In genomic region chr9:12846035-12846434, GRCh38 we compare ENCODE assay signal across 26 cellular contexts.
DNase-seq lines count a peak whose midpoint lies in the region; ATAC-seq, FAIRE-seq and TF ChIP-seq lines count a peak whose summit lies in the region.
"Had no signal": no experiment of that assay in that cellular context is flagged by ENCODE, and none has a peak within 500 bp of the region (broad histone marks: within the 10 kb centered on the region; RNA-seq: fewer than 3 reads in every experiment).

No MANE protein-coding gene starts in this region.

- no peak for TF ChIP-seq EP300 in A549 (IDR thresholded peaks at IDR 0.05)

- DNase-seq in A549 (ENCODE audit: low read depth in 1 of 2, low spot score in 1 of 2) (no peak), AG08395 (ENCODE audit: low spot score) (peak; percentile 61), GM04504 (ENCODE audit: low read depth) (peak; percentile 65), fibroblast of mammary gland (ENCODE audit: low read depth) (peak; percentile 66), NCI-H1930 (lab: John Stamatoyannopoulos, UW) (no peak), thyroid gland (no peak)
- DNase-seq: ACHN; CD8-positive, alpha-beta memory T cell; DMS153; GOT3; HFFc6; NCI-H1048; NCI-H1417 treated with DMSO at 0.1 percent for 48 hours; NCI-H2029; NCI-H2227 treated with DMSO at 0.1 percent for 48 hours; NCI-H524; NCI-H774; PC-9; SJCRH30; T-helper 2 cell had no signal

- WGBS in A549 (ENCODE audit: missing lambda C conversion rate), result 93% methylated on average over 5 of the region's 5 CpGs
- 78 to 88% methylated on average over 5 of the region's 5 CpGs for WGBS in thyroid gland, 2 donors

- TF ChIP-seq CTCF in A549 (IDR thresholded peaks at IDR 0.05), result no peak
- TF ChIP-seq CTCF in fibroblast of mammary gland (conservative IDR thresholded peaks at IDR 0.05; ENCODE audit: control insufficient read depth, insufficient read depth, low read depth, low read length), result no peak
- TF ChIP-seq CTCF in thyroid gland (IDR thresholded peaks at IDR 0.05), result no peak

- no peaks in the 10 kb centered on the region for H3K27me3 ChIP-seq in thyroid gland
- H3K27me3 ChIP-seq: SJCRH30 had no signal

- intact Hi-C loops in thyroid gland (cut with DNase I), result no loop called here

- no peak overlapping the region for H3K4me2 ChIP-seq in A549
- H3K4me2 ChIP-seq: KMS-11, PC-9 had no signal

- CTCF ChIA-PET in A549 (lab: Yijun Ruan, JAX), result no interaction called here

- H3K9me3 ChIP-seq in A549 (peaks cover 4% of the 10 kb centered on the region; the same call in 1 of the 3 replicates), thyroid gland (no peaks in the 10 kb centered on the region)
- H3K9me3 ChIP-seq: HAP-1, SJCRH30 had no signal

- H3K4me1 ChIP-seq in A549, result peaks cover 8% of the 10 kb centered on the region; the same call in 1 of the 3 replicates
- H3K4me1 ChIP-seq in thyroid gland, result no peaks in the 10 kb centered on the region
- H3K4me1 ChIP-seq: HAP-1, SJCRH30 had no signal

- ATAC-seq in A549 (no peak), HG02884 (IDR thresholded peaks at IDR 0.05; ENCODE audit: unreplicated experiment) (no peak)
- ATAC-seq: GM12878, Right ventricle myocardium inferior had no signal

- POLR2A ChIA-PET in A549 (lab: Yijun Ruan, JAX), result no interaction called here

- peak; percentile 51 for FAIRE-seq in A549 (lab: Jason Lieb, UNC)
- FAIRE-seq: GM12878 had no signal

- TF ChIP-seq RAD21 in A549 (conservative IDR thresholded peaks at IDR 0.05 in 1 of 2, IDR thresholded peaks at IDR 0.05 in 1 of 2), result no peak

- TF ChIP-seq POLR2A in A549 (IDR thresholded peaks at IDR 0.05; ENCODE audit: low read length) (no peak), thyroid gland (IDR thresholded peaks at IDR 0.05) (no peak)

- H3K27ac ChIP-seq in A549, result no peak overlapping the region
- no peak overlapping the region for H3K27ac ChIP-seq in thyroid gland
- H3K27ac ChIP-seq: C4-2B, KMS-11, PC-9, SJCRH30 had no signal

- H3K4me3 ChIP-seq in A549 (no peak overlapping the region), fibroblast of mammary gland (ENCODE audit: control insufficient read depth, low read depth, low read length) (no peak overlapping the region), thyroid gland (replicated peaks in 1 of 3) (no peak overlapping the region)
- H3K4me3 ChIP-seq: GM12878, HAP-1, PC-9, SJCRH30 had no signal

- no peaks in the 10 kb centered on the region for H3K36me3 ChIP-seq in thyroid gland
- H3K36me3 ChIP-seq: HAP-1, SJCRH30 had no signal

TF ChIP-seq in A549, 52 proteins besides CTCF, POLR2A, EP300 and RAD21:
- TF ChIP-seq ATOH8 (CRISPR knock-in tag; IDR thresholded peaks at IDR 0.05; ENCODE audit: low read depth), result no peak
- TF ChIP-seq, protein P1, sequence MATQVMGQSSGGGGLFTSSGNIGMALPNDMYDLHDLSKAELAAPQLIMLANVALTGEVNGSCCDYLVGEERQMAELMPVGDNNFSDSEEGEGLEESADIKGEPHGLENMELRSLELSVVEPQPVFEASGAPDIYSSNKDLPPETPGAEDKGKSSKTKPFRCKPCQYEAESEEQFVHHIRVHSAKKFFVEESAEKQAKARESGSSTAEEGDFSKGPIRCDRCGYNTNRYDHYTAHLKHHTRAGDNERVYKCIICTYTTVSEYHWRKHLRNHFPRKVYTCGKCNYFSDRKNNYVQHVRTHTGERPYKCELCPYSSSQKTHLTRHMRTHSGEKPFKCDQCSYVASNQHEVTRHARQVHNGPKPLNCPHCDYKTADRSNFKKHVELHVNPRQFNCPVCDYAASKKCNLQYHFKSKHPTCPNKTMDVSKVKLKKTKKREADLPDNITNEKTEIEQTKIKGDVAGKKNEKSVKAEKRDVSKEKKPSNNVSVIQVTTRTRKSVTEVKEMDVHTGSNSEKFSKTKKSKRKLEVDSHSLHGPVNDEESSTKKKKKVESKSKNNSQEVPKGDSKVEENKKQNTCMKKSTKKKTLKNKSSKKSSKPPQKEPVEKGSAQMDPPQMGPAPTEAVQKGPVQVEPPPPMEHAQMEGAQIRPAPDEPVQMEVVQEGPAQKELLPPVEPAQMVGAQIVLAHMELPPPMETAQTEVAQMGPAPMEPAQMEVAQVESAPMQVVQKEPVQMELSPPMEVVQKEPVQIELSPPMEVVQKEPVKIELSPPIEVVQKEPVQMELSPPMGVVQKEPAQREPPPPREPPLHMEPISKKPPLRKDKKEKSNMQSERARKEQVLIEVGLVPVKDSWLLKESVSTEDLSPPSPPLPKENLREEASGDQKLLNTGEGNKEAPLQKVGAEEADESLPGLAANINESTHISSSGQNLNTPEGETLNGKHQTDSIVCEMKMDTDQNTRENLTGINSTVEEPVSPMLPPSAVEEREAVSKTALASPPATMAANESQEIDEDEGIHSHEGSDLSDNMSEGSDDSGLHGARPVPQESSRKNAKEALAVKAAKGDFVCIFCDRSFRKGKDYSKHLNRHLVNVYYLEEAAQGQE (IDR thresholded peaks at IDR 0.05), result no peak
- no peak for TF ChIP-seq CEBPB (IDR thresholded peaks at IDR 0.05)
- no peak for TF ChIP-seq RCOR1 (IDR thresholded peaks at IDR 0.05; ENCODE audit: low read depth, low read length)
TF ChIP-seq in A549: peak in this region for 0.

Comparison
In these comparisons a context has a peak if more than half of its experiments do, and no peak if none do; other contexts are left out.
1. DNase-seq: peak in AG08395 (single experiment), GM04504 (single experiment) and fibroblast of mammary gland (single experiment); none in A549 (0 of 2), NCI-H1930 (0 of 2) and thyroid gland (0 of 2).